ENCODE assay signal across 1 cellular context in the genomic region with DNA sequence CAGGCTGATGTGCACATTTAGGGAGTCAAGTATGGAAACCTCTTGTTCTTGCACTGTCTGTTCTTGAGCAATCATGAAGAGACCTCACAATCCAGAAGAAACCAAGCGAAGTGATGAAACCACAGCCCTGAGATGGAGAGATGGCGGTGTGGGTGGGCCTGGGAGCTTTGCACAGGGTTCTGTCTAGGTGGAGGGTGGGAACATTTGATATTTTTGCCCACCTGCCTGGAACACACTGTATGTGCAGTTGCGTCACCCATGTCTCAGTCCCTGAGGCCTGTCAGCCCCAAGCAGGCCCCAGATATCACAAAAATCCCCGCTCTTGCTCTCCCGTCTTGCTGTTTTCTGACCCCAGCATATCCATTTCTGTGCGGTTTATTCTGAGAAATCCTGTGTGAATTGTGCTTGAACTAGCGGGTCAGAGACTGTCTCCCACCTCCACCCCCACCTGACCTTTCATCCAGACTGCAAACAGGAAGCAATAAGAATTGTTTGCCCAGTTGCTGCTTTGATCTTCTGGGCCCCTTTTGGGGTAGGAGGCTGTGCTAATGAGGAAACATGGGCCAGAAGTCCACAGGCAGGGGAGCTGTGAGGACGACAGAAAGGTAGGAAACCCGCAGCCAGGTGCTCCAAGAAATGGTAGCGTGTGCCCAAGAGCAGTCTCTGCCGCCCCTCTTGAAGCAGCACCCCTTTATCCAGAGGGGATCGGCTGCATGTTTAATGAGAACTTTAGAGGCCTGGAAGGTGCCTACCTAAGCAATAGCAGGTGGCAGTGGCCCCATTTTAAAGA.
TF ChIP-seq lines count a peak whose summit lies in the region.

No MANE protein-coding gene starts in this region.

TF ChIP-seq in HepG2, 621 proteins besides CTCF, POLR2A, EP300 and RAD21 (continued from another document and continues in another):
- peak; percentile 86 for TF ChIP-seq PRPF4 (IDR thresholded peaks at IDR 0.05; ENCODE audit: low read depth, low read length, poor library complexity, severe bottlenecking)
- TF ChIP-seq FOXP1 (IDR thresholded peaks at IDR 0.05), result peak; percentile 77
- peak; percentile 100 for TF ChIP-seq FOXP1 (CRISPR knock-in tag; IDR thresholded peaks at IDR 0.05)
- peak; percentile 92 for TF ChIP-seq CCAR2 (optimal IDR thresholded peaks at IDR 0.05; ENCODE audit: low read depth, low read length)
- no peak for TF ChIP-seq NR3C1 (CRISPR knock-in tag; IDR thresholded peaks at IDR 0.05)
- TF ChIP-seq, protein P1, sequence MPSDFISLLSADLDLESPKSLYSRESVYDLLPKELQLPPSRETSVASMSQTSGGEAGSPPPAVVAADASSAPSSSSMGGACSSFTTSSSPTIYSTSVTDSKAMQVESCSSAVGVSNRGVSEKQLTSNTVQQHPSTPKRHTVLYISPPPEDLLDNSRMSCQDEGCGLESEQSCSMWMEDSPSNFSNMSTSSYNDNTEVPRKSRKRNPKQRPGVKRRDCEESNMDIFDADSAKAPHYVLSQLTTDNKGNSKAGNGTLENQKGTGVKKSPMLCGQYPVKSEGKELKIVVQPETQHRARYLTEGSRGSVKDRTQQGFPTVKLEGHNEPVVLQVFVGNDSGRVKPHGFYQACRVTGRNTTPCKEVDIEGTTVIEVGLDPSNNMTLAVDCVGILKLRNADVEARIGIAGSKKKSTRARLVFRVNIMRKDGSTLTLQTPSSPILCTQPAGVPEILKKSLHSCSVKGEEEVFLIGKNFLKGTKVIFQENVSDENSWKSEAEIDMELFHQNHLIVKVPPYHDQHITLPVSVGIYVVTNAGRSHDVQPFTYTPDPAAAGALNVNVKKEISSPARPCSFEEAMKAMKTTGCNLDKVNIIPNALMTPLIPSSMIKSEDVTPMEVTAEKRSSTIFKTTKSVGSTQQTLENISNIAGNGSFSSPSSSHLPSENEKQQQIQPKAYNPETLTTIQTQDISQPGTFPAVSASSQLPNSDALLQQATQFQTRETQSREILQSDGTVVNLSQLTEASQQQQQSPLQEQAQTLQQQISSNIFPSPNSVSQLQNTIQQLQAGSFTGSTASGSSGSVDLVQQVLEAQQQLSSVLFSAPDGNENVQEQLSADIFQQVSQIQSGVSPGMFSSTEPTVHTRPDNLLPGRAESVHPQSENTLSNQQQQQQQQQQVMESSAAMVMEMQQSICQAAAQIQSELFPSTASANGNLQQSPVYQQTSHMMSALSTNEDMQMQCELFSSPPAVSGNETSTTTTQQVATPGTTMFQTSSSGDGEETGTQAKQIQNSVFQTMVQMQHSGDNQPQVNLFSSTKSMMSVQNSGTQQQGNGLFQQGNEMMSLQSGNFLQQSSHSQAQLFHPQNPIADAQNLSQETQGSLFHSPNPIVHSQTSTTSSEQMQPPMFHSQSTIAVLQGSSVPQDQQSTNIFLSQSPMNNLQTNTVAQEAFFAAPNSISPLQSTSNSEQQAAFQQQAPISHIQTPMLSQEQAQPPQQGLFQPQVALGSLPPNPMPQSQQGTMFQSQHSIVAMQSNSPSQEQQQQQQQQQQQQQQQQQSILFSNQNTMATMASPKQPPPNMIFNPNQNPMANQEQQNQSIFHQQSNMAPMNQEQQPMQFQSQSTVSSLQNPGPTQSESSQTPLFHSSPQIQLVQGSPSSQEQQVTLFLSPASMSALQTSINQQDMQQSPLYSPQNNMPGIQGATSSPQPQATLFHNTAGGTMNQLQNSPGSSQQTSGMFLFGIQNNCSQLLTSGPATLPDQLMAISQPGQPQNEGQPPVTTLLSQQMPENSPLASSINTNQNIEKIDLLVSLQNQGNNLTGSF (CRISPR knock-in tag; IDR thresholded peaks at IDR 0.05), result 0 out of 2 replicates have a peak, but pooled peaks have one; percentile 54
- TF ChIP-seq, protein P2, sequence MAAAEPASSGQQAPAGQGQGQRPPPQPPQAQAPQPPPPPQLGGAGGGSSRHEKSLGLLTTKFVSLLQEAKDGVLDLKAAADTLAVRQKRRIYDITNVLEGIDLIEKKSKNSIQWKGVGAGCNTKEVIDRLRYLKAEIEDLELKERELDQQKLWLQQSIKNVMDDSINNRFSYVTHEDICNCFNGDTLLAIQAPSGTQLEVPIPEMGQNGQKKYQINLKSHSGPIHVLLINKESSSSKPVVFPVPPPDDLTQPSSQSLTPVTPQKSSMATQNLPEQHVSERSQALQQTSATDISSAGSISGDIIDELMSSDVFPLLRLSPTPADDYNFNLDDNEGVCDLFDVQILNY (CRISPR knock-in tag; conservative IDR thresholded peaks at IDR 0.05), result no peak
- peak; percentile 91; the same call in 1 of the 2 replicates for TF ChIP-seq JDP2 (CRISPR knock-in tag; IDR thresholded peaks at IDR 0.05; ENCODE audit: borderline replicate concordance)
- peak; percentile 28; the same call in 1 of the 2 replicates for TF ChIP-seq ZNF768 (CRISPR knock-in tag; IDR thresholded peaks at IDR 0.05)
- TF ChIP-seq, protein P3, sequence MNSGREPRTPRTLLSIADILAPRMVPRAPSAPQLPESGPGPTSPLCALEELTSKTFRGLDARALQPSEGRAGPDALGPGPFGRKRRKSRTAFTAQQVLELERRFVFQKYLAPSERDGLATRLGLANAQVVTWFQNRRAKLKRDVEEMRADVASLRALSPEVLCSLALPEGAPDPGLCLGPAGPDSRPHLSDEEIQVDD (CRISPR knock-in tag; IDR thresholded peaks at IDR 0.05; ENCODE audit: borderline replicate concordance), result no peak
- TF ChIP-seq, protein P4, sequence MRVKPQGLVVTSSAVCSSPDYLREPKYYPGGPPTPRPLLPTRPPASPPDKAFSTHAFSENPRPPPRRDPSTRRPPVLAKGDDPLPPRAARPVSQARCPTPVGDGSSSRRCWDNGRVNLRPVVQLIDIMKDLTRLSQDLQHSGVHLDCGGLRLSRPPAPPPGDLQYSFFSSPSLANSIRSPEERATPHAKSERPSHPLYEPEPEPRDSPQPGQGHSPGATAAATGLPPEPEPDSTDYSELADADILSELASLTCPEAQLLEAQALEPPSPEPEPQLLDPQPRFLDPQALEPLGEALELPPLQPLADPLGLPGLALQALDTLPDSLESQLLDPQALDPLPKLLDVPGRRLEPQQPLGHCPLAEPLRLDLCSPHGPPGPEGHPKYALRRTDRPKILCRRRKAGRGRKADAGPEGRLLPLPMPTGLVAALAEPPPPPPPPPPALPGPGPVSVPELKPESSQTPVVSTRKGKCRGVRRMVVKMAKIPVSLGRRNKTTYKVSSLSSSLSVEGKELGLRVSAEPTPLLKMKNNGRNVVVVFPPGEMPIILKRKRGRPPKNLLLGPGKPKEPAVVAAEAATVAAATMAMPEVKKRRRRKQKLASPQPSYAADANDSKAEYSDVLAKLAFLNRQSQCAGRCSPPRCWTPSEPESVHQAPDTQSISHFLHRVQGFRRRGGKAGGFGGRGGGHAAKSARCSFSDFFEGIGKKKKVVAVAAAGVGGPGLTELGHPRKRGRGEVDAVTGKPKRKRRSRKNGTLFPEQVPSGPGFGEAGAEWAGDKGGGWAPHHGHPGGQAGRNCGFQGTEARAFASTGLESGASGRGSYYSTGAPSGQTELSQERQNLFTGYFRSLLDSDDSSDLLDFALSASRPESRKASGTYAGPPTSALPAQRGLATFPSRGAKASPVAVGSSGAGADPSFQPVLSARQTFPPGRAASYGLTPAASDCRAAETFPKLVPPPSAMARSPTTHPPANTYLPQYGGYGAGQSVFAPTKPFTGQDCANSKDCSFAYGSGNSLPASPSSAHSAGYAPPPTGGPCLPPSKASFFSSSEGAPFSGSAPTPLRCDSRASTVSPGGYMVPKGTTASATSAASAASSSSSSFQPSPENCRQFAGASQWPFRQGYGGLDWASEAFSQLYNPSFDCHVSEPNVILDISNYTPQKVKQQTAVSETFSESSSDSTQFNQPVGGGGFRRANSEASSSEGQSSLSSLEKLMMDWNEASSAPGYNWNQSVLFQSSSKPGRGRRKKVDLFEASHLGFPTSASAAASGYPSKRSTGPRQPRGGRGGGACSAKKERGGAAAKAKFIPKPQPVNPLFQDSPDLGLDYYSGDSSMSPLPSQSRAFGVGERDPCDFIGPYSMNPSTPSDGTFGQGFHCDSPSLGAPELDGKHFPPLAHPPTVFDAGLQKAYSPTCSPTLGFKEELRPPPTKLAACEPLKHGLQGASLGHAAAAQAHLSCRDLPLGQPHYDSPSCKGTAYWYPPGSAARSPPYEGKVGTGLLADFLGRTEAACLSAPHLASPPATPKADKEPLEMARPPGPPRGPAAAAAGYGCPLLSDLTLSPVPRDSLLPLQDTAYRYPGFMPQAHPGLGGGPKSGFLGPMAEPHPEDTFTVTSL (CRISPR knock-in tag; IDR thresholded peaks at IDR 0.05; ENCODE audit: borderline replicate concordance), result peak; percentile 100
- TF ChIP-seq RFXAP (CRISPR knock-in tag; IDR thresholded peaks at IDR 0.05; ENCODE audit: borderline replicate concordance), result peak; percentile 97
- TF ChIP-seq, protein P5, sequence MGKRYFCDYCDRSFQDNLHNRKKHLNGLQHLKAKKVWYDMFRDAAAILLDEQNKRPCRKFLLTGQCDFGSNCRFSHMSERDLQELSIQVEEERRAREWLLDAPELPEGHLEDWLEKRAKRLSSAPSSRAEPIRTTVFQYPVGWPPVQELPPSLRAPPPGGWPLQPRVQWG (CRISPR knock-in tag; IDR thresholded peaks at IDR 0.05; ENCODE audit: borderline replicate concordance, low read depth), result no peak
- peak; percentile 93 for TF ChIP-seq ZNF547 (CRISPR knock-in tag; IDR thresholded peaks at IDR 0.05)
- TF ChIP-seq RFX1 (IDR thresholded peaks at IDR 0.05), result no peak
- TF ChIP-seq STAT5B (CRISPR knock-in tag; IDR thresholded peaks at IDR 0.05), result peak; percentile 98
- TF ChIP-seq, protein P6, sequence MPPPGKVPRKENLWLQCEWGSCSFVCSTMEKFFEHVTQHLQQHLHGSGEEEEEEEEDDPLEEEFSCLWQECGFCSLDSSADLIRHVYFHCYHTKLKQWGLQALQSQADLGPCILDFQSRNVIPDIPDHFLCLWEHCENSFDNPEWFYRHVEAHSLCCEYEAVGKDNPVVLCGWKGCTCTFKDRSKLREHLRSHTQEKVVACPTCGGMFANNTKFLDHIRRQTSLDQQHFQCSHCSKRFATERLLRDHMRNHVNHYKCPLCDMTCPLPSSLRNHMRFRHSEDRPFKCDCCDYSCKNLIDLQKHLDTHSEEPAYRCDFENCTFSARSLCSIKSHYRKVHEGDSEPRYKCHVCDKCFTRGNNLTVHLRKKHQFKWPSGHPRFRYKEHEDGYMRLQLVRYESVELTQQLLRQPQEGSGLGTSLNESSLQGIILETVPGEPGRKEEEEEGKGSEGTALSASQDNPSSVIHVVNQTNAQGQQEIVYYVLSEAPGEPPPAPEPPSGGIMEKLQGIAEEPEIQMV (CRISPR knock-in tag; IDR thresholded peaks at IDR 0.05; ENCODE audit: low read depth), result peak; percentile 85
- peak; percentile 99 for TF ChIP-seq ZEB1 (IDR thresholded peaks at IDR 0.05; ENCODE audit: insufficient replicate concordance, low read depth)
- peak; percentile 73 for TF ChIP-seq ADNP (CRISPR knock-in tag; IDR thresholded peaks at IDR 0.05)
- peak; percentile 76; the same call in 1 of the 2 replicates for TF ChIP-seq ZNF460 (CRISPR knock-in tag; IDR thresholded peaks at IDR 0.05; ENCODE audit: borderline replicate concordance)
- TF ChIP-seq RNF2 (conservative IDR thresholded peaks at IDR 0.05; ENCODE audit: low read depth), result peak; percentile 57; the same call in 1 of the 2 replicates
- TF ChIP-seq ZFP36L2 (CRISPR knock-in tag; IDR thresholded peaks at IDR 0.05), result 0 out of 2 replicates have a peak, but pooled peaks have one; percentile 63
- peak; percentile 99 for TF ChIP-seq ZSCAN29 (CRISPR knock-in tag; conservative IDR thresholded peaks at IDR 0.05)
- peak; percentile 97 for TF ChIP-seq ZSCAN20 (CRISPR knock-in tag; IDR thresholded peaks at IDR 0.05; ENCODE audit: borderline replicate concordance)
- TF ChIP-seq RFX5 (IDR thresholded peaks at IDR 0.05; ENCODE audit: low read depth, low read length), result no peak
- TF ChIP-seq ZNF83 (CRISPR knock-in tag; IDR thresholded peaks at IDR 0.05; ENCODE audit: borderline replicate concordance), result peak; percentile 98
- 0 out of 2 replicates have a peak, but pooled peaks have one; percentile 85 for TF ChIP-seq ZNF510 (CRISPR knock-in tag; IDR thresholded peaks at IDR 0.05; ENCODE audit: low read depth)
- peak; percentile 100 for TF ChIP-seq HDAC2 (CRISPR knock-in tag; IDR thresholded peaks at IDR 0.05)
- no peak for TF ChIP-seq TCF12 (IDR thresholded peaks at IDR 0.05)
- peak; percentile 100 for TF ChIP-seq TCF12 (CRISPR knock-in tag; IDR thresholded peaks at IDR 0.05)
- TF ChIP-seq, protein P7, sequence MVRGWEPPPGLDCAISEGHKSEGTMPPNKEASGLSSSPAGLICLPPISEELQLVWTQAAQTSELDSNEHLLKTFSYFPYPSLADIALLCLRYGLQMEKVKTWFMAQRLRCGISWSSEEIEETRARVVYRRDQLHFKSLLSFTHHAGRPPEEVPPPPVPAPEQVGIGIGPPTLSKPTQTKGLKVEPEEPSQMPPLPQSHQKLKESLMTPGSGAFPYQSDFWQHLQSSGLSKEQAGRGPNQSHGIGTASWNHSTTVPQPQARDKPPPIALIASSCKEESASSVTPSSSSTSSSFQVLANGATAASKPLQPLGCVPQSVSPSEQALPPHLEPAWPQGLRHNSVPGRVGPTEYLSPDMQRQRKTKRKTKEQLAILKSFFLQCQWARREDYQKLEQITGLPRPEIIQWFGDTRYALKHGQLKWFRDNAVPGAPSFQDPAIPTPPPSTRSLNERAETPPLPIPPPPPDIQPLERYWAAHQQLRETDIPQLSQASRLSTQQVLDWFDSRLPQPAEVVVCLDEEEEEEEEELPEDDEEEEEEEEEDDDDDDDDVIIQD (CRISPR knock-in tag; IDR thresholded peaks at IDR 0.05; ENCODE audit: low read depth), result peak; percentile 97
- peak; percentile 91 for TF ChIP-seq JUND (CRISPR knock-in tag; IDR thresholded peaks at IDR 0.05)
- TF ChIP-seq MBNL3 (CRISPR knock-in tag; conservative IDR thresholded peaks at IDR 0.05), result no peak
- no peak for TF ChIP-seq ZBTB42 (CRISPR knock-in tag; IDR thresholded peaks at IDR 0.05)
- peak; percentile 99 for TF ChIP-seq NR2F1 (CRISPR knock-in tag; IDR thresholded peaks at IDR 0.05)
- TF ChIP-seq BCL6 (CRISPR knock-in tag; IDR thresholded peaks at IDR 0.05), result peak; percentile 99
- TF ChIP-seq, protein P8, sequence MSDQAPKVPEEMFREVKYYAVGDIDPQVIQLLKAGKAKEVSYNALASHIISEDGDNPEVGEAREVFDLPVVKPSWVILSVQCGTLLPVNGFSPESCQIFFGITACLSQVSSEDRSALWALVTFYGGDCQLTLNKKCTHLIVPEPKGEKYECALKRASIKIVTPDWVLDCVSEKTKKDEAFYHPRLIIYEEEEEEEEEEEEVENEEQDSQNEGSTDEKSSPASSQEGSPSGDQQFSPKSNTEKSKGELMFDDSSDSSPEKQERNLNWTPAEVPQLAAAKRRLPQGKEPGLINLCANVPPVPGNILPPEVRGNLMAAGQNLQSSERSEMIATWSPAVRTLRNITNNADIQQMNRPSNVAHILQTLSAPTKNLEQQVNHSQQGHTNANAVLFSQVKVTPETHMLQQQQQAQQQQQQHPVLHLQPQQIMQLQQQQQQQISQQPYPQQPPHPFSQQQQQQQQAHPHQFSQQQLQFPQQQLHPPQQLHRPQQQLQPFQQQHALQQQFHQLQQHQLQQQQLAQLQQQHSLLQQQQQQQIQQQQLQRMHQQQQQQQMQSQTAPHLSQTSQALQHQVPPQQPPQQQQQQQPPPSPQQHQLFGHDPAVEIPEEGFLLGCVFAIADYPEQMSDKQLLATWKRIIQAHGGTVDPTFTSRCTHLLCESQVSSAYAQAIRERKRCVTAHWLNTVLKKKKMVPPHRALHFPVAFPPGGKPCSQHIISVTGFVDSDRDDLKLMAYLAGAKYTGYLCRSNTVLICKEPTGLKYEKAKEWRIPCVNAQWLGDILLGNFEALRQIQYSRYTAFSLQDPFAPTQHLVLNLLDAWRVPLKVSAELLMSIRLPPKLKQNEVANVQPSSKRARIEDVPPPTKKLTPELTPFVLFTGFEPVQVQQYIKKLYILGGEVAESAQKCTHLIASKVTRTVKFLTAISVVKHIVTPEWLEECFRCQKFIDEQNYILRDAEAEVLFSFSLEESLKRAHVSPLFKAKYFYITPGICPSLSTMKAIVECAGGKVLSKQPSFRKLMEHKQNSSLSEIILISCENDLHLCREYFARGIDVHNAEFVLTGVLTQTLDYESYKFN (CRISPR knock-in tag; conservative IDR thresholded peaks at IDR 0.05), result peak; percentile 100
- peak; percentile 81 for TF ChIP-seq ZFX (CRISPR knock-in tag; IDR thresholded peaks at IDR 0.05; ENCODE audit: low read depth)
- peak; percentile 82; the same call in 1 of the 2 replicates for TF ChIP-seq ZBTB8A (CRISPR knock-in tag; IDR thresholded peaks at IDR 0.05; ENCODE audit: borderline replicate concordance, low read depth)
- peak; percentile 98 for TF ChIP-seq GFI1 (CRISPR knock-in tag; IDR thresholded peaks at IDR 0.05; ENCODE audit: borderline replicate concordance)
